38 cellular contexts compared by ENCODE assay signal in genomic region chr12:130322263-130322662, GRCh38. TPM values are rescaled to one million over a fixed set of nuclear protein-coding genes. Genes with fewer than 3 reads are reported as not detected.
"Had no signal": no experiment of that assay in that cellular context is flagged by ENCODE, and none has a peak within 500 bp of the region (broad histone marks: within the 10 kb centered on the region; RNA-seq: fewer than 3 reads in every experiment).

No MANE protein-coding gene starts in this region.

- DNase-seq: Karpas-422, Kasumi-1, MG63, MM.1S, MV-4-11, NCI-H1048, NCI-H1092, NCI-H1092 treated with DMSO at 0.1 percent for 48 hours, NCI-H1105, NCI-H1105 treated with DMSO at 0.1 percent for 48 hours, NCI-H1417, NCI-H1417 treated with DMSO at 0.1 percent for 48 hours, NCI-H1436, NCI-H1436 treated with DMSO at 0.1 percent for 48 hours, NCI-H146, NCI-H1694, NCI-H1694 treated with DMSO at 0.1 percent for 48 hours, NCI-H187, NCI-H187 treated with DMSO at 0.1 percent for 48 hours, NCI-H1930, NCI-H2029, NCI-H2029 treated with DMSO at 0.1 percent for 48 hours, NCI-H2081, NCI-H2081 treated with DMSO at 0.1 percent for 48 hours, NCI-H2107, NCI-H2171, NCI-H2171 treated with DMSO at 0.1 percent for 48 hours, NCI-H2227 treated with DMSO at 0.1 percent for 48 hours, NCI-H226, NCI-H345, NCI-H446, NCI-H446 treated with DMSO at 0.1 percent for 48 hours, NCI-H510A, NCI-H510A treated with DMSO at 0.1 percent for 48 hours, NCI-H524 had no signal

- H3K36me3 ChIP-seq: MG63 had no signal

- H3K4me3 ChIP-seq: MG63 had no signal

- H3K9me3 ChIP-seq: MG63 had no signal

- H3K27me3 ChIP-seq: MG63 had no signal

RNA-seq across cellular contexts. Expression of gene PIWIL1, which starts 15.4 kb away (rescaled TPM):
- total RNA-seq: LHCN-M2, M059J, MCF 10A had no signal
